1 cellular context compared by ENCODE assay signal in genomic region chr12:53451661-53452158, GRCh38.
A peak's percentile ranks its signal among the peaks of the same experiment; 100 is the strongest.
TF ChIP-seq lines count a peak whose summit lies in the region.

Gene PCBP2 (plus strand): TSS chr12:53452102. CDS start chr12:53454801, 2,699 bp downstream.

TF ChIP-seq in HepG2, 621 proteins besides CTCF, POLR2A, EP300 and RAD21 (continued from another document and continues in another):
- TF ChIP-seq ZNF616 (CRISPR knock-in tag; IDR thresholded peaks at IDR 0.05; ENCODE audit: low read depth) (peak; percentile 14; the same call in 1 of the 2 replicates), ZNF552 (CRISPR knock-in tag; IDR thresholded peaks at IDR 0.05; ENCODE audit: borderline replicate concordance) (no peak), ZNF205 (CRISPR knock-in tag; IDR thresholded peaks at IDR 0.05) (peak; percentile 71), EHMT2 (IDR thresholded peaks at IDR 0.05; ENCODE audit: borderline replicate concordance, low read depth, low read length) (no peak), RBM22 (optimal IDR thresholded peaks at IDR 0.05; ENCODE audit: low read length) (no peak), ZNF891 (CRISPR knock-in tag; IDR thresholded peaks at IDR 0.05) (no peak), FOXC1 (CRISPR knock-in tag; IDR thresholded peaks at IDR 0.05; ENCODE audit: borderline replicate concordance) (no peak), RFX1 (IDR thresholded peaks at IDR 0.05) (no peak), RFX5 (IDR thresholded peaks at IDR 0.05; ENCODE audit: low read depth, low read length) (0 out of 2 replicates have a peak, but pooled peaks have one; percentile 43), FOXM1 (CRISPR knock-in tag; IDR thresholded peaks at IDR 0.05) (no peak), ZNF549 (CRISPR knock-in tag; IDR thresholded peaks at IDR 0.05) (no peak), PAXIP1 (CRISPR knock-in tag; conservative IDR thresholded peaks at IDR 0.05) (peak; percentile 49; the same call in 1 of the 2 replicates), ZNF138 (CRISPR knock-in tag; IDR thresholded peaks at IDR 0.05; ENCODE audit: low read depth) (no peak), TCF12 (IDR thresholded peaks at IDR 0.05) (no peak), TCF12 (CRISPR knock-in tag; IDR thresholded peaks at IDR 0.05) (peak; percentile 31; the same call in 1 of the 2 replicates), ZNF276 (CRISPR knock-in tag; IDR thresholded peaks at IDR 0.05; ENCODE audit: low read depth) (no peak), ZNF784 (CRISPR knock-in tag; IDR thresholded peaks at IDR 0.05; ENCODE audit: borderline replicate concordance) (no peak), SMAD9 (CRISPR knock-in tag; IDR thresholded peaks at IDR 0.05) (no peak), PPARG (CRISPR knock-in tag; conservative IDR thresholded peaks at IDR 0.05) (peak; percentile 49), ZMYM2 (CRISPR knock-in tag; IDR thresholded peaks at IDR 0.05) (no peak), NFKB2 (CRISPR knock-in tag; IDR thresholded peaks at IDR 0.05; ENCODE audit: borderline replicate concordance) (peak; percentile 57; the same call in 1 of the 2 replicates), SIX1 (CRISPR knock-in tag; IDR thresholded peaks at IDR 0.05; ENCODE audit: borderline replicate concordance) (no peak), ZMYM4 (CRISPR knock-in tag; IDR thresholded peaks at IDR 0.05) (peak; percentile 88), ZNF709 (CRISPR knock-in tag; IDR thresholded peaks at IDR 0.05) (no peak), ZNF607 (CRISPR knock-in tag; IDR thresholded peaks at IDR 0.05; ENCODE audit: borderline replicate concordance) (no peak), PAWR (CRISPR knock-in tag; IDR thresholded peaks at IDR 0.05; ENCODE audit: borderline replicate concordance) (no peak)
- TF ChIP-seq, protein P1, sequence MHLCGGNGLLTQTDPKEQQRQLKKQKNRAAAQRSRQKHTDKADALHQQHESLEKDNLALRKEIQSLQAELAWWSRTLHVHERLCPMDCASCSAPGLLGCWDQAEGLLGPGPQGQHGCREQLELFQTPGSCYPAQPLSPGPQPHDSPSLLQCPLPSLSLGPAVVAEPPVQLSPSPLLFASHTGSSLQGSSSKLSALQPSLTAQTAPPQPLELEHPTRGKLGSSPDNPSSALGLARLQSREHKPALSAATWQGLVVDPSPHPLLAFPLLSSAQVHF (CRISPR knock-in tag; IDR thresholded peaks at IDR 0.05): no peak
- TF ChIP-seq, protein P2, sequence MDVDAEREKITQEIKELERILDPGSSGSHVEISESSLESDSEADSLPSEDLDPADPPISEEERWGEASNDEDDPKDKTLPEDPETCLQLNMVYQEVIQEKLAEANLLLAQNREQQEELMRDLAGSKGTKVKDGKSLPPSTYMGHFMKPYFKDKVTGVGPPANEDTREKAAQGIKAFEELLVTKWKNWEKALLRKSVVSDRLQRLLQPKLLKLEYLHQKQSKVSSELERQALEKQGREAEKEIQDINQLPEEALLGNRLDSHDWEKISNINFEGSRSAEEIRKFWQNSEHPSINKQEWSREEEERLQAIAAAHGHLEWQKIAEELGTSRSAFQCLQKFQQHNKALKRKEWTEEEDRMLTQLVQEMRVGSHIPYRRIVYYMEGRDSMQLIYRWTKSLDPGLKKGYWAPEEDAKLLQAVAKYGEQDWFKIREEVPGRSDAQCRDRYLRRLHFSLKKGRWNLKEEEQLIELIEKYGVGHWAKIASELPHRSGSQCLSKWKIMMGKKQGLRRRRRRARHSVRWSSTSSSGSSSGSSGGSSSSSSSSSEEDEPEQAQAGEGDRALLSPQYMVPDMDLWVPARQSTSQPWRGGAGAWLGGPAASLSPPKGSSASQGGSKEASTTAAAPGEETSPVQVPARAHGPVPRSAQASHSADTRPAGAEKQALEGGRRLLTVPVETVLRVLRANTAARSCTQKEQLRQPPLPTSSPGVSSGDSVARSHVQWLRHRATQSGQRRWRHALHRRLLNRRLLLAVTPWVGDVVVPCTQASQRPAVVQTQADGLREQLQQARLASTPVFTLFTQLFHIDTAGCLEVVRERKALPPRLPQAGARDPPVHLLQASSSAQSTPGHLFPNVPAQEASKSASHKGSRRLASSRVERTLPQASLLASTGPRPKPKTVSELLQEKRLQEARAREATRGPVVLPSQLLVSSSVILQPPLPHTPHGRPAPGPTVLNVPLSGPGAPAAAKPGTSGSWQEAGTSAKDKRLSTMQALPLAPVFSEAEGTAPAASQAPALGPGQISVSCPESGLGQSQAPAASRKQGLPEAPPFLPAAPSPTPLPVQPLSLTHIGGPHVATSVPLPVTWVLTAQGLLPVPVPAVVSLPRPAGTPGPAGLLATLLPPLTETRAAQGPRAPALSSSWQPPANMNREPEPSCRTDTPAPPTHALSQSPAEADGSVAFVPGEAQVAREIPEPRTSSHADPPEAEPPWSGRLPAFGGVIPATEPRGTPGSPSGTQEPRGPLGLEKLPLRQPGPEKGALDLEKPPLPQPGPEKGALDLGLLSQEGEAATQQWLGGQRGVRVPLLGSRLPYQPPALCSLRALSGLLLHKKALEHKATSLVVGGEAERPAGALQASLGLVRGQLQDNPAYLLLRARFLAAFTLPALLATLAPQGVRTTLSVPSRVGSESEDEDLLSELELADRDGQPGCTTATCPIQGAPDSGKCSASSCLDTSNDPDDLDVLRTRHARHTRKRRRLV (CRISPR knock-in tag; IDR thresholded peaks at IDR 0.05): no peak
- TF ChIP-seq, protein P3, sequence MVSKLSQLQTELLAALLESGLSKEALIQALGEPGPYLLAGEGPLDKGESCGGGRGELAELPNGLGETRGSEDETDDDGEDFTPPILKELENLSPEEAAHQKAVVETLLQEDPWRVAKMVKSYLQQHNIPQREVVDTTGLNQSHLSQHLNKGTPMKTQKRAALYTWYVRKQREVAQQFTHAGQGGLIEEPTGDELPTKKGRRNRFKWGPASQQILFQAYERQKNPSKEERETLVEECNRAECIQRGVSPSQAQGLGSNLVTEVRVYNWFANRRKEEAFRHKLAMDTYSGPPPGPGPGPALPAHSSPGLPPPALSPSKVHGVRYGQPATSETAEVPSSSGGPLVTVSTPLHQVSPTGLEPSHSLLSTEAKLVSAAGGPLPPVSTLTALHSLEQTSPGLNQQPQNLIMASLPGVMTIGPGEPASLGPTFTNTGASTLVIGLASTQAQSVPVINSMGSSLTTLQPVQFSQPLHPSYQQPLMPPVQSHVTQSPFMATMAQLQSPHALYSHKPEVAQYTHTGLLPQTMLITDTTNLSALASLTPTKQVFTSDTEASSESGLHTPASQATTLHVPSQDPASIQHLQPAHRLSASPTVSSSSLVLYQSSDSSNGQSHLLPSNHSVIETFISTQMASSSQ (IDR thresholded peaks at IDR 0.05; ENCODE audit: low read depth): no peak; the same call in 1 of the 2 replicates
- TF ChIP-seq, protein P3 (CRISPR knock-in tag; IDR thresholded peaks at IDR 0.05; ENCODE audit: borderline replicate concordance): peak; percentile 34; the same call in 1 of the 2 replicates
- TF ChIP-seq, protein P4, sequence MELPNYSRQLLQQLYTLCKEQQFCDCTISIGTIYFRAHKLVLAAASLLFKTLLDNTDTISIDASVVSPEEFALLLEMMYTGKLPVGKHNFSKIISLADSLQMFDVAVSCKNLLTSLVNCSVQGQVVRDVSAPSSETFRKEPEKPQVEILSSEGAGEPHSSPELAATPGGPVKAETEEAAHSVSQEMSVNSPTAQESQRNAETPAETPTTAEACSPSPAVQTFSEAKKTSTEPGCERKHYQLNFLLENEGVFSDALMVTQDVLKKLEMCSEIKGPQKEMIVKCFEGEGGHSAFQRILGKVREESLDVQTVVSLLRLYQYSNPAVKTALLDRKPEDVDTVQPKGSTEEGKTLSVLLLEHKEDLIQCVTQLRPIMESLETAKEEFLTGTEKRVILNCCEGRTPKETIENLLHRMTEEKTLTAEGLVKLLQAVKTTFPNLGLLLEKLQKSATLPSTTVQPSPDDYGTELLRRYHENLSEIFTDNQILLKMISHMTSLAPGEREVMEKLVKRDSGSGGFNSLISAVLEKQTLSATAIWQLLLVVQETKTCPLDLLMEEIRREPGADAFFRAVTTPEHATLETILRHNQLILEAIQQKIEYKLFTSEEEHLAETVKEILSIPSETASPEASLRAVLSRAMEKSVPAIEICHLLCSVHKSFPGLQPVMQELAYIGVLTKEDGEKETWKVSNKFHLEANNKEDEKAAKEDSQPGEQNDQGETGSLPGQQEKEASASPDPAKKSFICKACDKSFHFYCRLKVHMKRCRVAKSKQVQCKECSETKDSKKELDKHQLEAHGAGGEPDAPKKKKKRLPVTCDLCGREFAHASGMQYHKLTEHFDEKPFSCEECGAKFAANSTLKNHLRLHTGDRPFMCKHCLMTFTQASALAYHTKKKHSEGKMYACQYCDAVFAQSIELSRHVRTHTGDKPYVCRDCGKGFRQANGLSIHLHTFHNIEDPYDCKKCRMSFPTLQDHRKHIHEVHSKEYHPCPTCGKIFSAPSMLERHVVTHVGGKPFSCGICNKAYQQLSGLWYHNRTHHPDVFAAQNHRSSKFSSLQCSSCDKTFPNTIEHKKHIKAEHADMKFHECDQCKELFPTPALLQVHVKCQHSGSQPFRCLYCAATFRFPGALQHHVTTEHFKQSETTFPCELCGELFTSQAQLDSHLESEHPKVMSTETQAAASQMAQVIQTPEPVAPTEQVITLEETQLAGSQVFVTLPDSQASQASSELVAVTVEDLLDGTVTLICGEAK (IDR thresholded peaks at IDR 0.05): peak; percentile 32; the same call in 1 of the 2 replicates
- TF ChIP-seq, protein P4 (CRISPR knock-in tag; IDR thresholded peaks at IDR 0.05): no peak
